In the genomic region with DNA sequence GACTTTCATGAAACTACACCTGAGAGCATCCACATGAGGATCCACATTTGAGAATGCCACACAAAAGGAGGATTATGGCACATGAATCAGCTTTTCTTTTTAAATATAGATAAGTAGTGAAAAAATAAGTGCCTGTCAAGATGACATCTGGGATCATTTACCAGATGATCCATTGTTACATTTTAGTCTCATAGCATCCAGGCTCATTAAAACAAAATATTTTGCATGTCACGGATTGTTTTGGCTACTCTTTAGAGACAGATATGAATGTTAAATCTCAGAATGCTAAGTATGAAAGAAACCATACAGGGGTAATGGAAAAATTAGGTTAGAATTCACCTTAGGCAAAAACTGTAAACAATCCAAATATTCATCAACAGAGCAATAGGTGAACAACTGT, we compare ENCODE assay signal across 14 cellular contexts.
DNase-seq lines count a peak whose midpoint lies in the region; FAIRE-seq and TF ChIP-seq lines count a peak whose summit lies in the region.
"Had no signal": no experiment of that assay in that cellular context is flagged by ENCODE, and none has a peak within 500 bp of the region (broad histone marks: within the 10 kb centered on the region; RNA-seq: fewer than 3 reads in every experiment).

No MANE protein-coding gene starts in this region.

- H3K4me3 ChIP-seq in fibroblast of villous mesenchyme (ENCODE audit: low read depth, low read length) = no peak overlapping the region
- no peak overlapping the region for H3K4me3 ChIP-seq in colonic mucosa
- H3K4me3 ChIP-seq: GM23248, HAP-1 had no signal

- no peaks in the 10 kb centered on the region for H3K9me3 ChIP-seq in colonic mucosa
- H3K9me3 ChIP-seq: Caco-2, HAP-1 had no signal

- no peaks in the 10 kb centered on the region for H3K27me3 ChIP-seq in colonic mucosa

- no peak overlapping the region for H3K27ac ChIP-seq in colonic mucosa
- H3K27ac ChIP-seq: C4-2B, GM23248 had no signal

- DNase-seq in AG20443 (ENCODE audit: low spot score) (peak; percentile 11), GM18507 (ENCODE audit: extremely low spot score, insufficient read length, low read depth) (no peak), fibroblast of villous mesenchyme (ENCODE audit: low read depth) (peak; percentile 13), colonic mucosa (no peak)
- DNase-seq in activated CD4-positive, alpha-beta T cell treated with anti-CD3 and anti-CD28 coated beads, Interleukin-2, amount 50 U/mL, for 1 hour = no peak
- no peak for DNase-seq in central memory CD4-positive, alpha-beta T cell
- DNase-seq: AML-193; Caco-2; CD4-positive, alpha-beta T cell; GM23248 had no signal

- H3K9ac ChIP-seq in colonic mucosa (ENCODE audit: low read depth in 2 of 2, low read length in 2 of 2) = no peak overlapping the region
- H3K9ac ChIP-seq: GM23248 had no signal

- FAIRE-seq in GM18507 (lab: Jason Lieb, UNC) = peak; percentile 24
- FAIRE-seq: D721Med, G401.6 had no signal

- intact Hi-C loops in colonic mucosa (cut with DNase I) = no loop called here

- H3K36me3 ChIP-seq in colonic mucosa = no peaks in the 10 kb centered on the region
- H3K36me3 ChIP-seq: HAP-1 had no signal

- H3K4me1 ChIP-seq in colonic mucosa = no peaks in the 10 kb centered on the region
- H3K4me1 ChIP-seq: Caco-2, HAP-1 had no signal

- TF ChIP-seq CTCF in fibroblast of villous mesenchyme (IDR thresholded peaks at IDR 0.05; ENCODE audit: insufficient read depth, low read depth, low read length) (no peak), colonic mucosa (IDR thresholded peaks at IDR 0.05) (no peak)

Comparison
In these comparisons a context has a peak if more than half of its experiments do, and no peak if none do; other contexts are left out.
1. DNase-seq: peak in AG20443 (single experiment) and fibroblast of villous mesenchyme (single experiment); none in GM18507 (single experiment), activated CD4-positive, alpha-beta T cell treated with anti-CD3 and anti-CD28 coated beads, Interleukin-2, amount 50 U/mL, for 1 hour (single experiment), colonic mucosa (single experiment) and central memory CD4-positive, alpha-beta T cell (single experiment).